In genomic region chr1:167221804-167222610, GRCh38 we compare ENCODE assay signal across 8 cellular contexts. TPM values are rescaled to one million over a fixed set of nuclear protein-coding genes. Genes with fewer than 3 reads are reported as not detected.
DNase-seq lines count a peak whose midpoint lies in the region; ATAC-seq and TF ChIP-seq lines count a peak whose summit lies in the region.

No MANE protein-coding gene starts in this region.

- peak; percentile 71 for DNase-seq in DMS79 (lab: John Stamatoyannopoulos, UW)
- DNase-seq in Jurkat, Clone E6-1 (ENCODE audit: low read depth, low spot score), result peak; percentile 70
- DNase-seq in RWPE1 (ENCODE audit: low spot score), result peak; percentile 41
- DNase-seq in activated T-helper 9 cell treated with anti-CD3 and anti-CD28 coated beads, Interleukin-2, amount 50 U/mL, for 16 hours (ENCODE audit: low read depth), result peak; percentile 55
- DNase-seq in fibroblast of the conjunctiva (ENCODE audit: low read depth), result peak; percentile 52
- peak; percentile 45 for DNase-seq in neural crest cell (ENCODE audit: low read depth, low spot score)
- peak; percentile 79 for DNase-seq in stomach

- 0 to 1% (median 0%) methylated on average over 19 to 46 of the region's 46 CpGs for WGBS in stomach, 5 donors

- TF ChIP-seq POLR2A in stomach (IDR thresholded peaks at IDR 0.05), result peak in 2 of 4 donors; percentile 40 to 85

- H3K4me1 Mint-ChIP-seq in neural crest cell, result peaks cover 55% of the 10 kb centered on the region

- TF ChIP-seq CTCF in RWPE1 (conservative IDR thresholded peaks at IDR 0.05; ENCODE audit: low read depth) (no peak), neural crest cell (conservative IDR thresholded peaks at IDR 0.05) (no peak), stomach (IDR thresholded peaks at IDR 0.05) (no peak)

- intact Hi-C loops in stomach (cut with DNase I; ENCODE audit: low total_unique reads), result no loop called here

- peak; percentile 48 for ATAC-seq in GM21576 (IDR thresholded peaks at IDR 0.05; ENCODE audit: unreplicated experiment)

- H3K36me3 Mint-ChIP-seq in neural crest cell (ENCODE audit: low read depth), result no peaks in the 10 kb centered on the region

- H3K4me3 Mint-ChIP-seq in neural crest cell, result peak overlapping the region; percentile 97

- peaks cover under 1% of the 10 kb centered on the region for H3K9me3 Mint-ChIP-seq in neural crest cell

- no peak for TF ChIP-seq EP300 in stomach (IDR thresholded peaks at IDR 0.05)

- no peaks in the 10 kb centered on the region for H3K36me3 ChIP-seq in stomach

- peak overlapping the region; percentile 67 for H3K4me3 ChIP-seq in Jurkat, Clone E6-1 (ENCODE audit: low read length)
- H3K4me3 ChIP-seq in stomach, result peak overlapping the region; percentile 66 to 97 (median 94)

- H3K4me1 ChIP-seq in stomach, result peaks cover 10 to 47% (median 29%) of the 10 kb centered on the region in 4 donors

- H3K27ac Mint-ChIP-seq in neural crest cell (ENCODE audit: unreplicated experiment), result peak overlapping the region; percentile 94

- peak overlapping the region; percentile 97 for H3K27ac ChIP-seq in RWPE1
- H3K27ac ChIP-seq in stomach, result peak overlapping the region; percentile 86 to 99 (median 96)

- POLR2A ChIA-PET in RWPE1 (lab: Yijun Ruan, JAX; ENCODE audit: low non-redundant PET), result interaction anchor here (0.6 kb wide), 1 partner anchor 352 kb away, joined by 3 read pairs; no protein-coding TSS in a partner anchor

- H3K9me3 ChIP-seq in stomach, result no peaks in the 10 kb centered on the region

- H3K27me3 ChIP-seq in stomach, result no peaks in the 10 kb centered on the region

- CTCF ChIA-PET in RWPE1 (lab: Yijun Ruan, JAX), result interaction anchor here (0.6 to 1.8 kb wide), 4 partner anchors 10 to 466 kb away, joined by 3 to 7 read pairs (median 6); no protein-coding TSS in a partner anchor

- H3K27me3 Mint-ChIP-seq in neural crest cell (ENCODE audit: low read depth), result peaks cover 7% of the 10 kb centered on the region

RNA-seq across cellular contexts. Expression of gene POU2F1, which starts 1.3 kb away (rescaled TPM):
- 3.0 TPM for polyA plus RNA-seq in Jurkat, Clone E6-1 (2012; ENCODE audit: insufficient read depth, insufficient read length)
- total RNA-seq in neural crest cell, result 40.1 and 52.6 TPM in 2 replicates
- 10 to 100 TPM in 4 of 5 donors, 1 to 10 TPM in 1; 4.5 to 36.2 (median 15.8) TPM for total RNA-seq in stomach
- polyA plus RNA-seq in stomach, result 1 to 10 TPM; 1.2 to 1.7 (median 1.7) TPM

Comparison
In these comparisons a context has a peak if more than half of its experiments do, and no peak if none do; other contexts are left out.
1. Peak in every context shown above with its lines: DNase-seq, ATAC-seq, H3K4me3 ChIP-seq and H3K27ac ChIP-seq.